ENCODE assay signal across 27 cellular contexts in genomic region chr20:1345756-1346093, GRCh38. TPM values are rescaled to one million over a fixed set of nuclear protein-coding genes. Genes with fewer than 3 reads are reported as not detected.
DNase-seq lines count a peak whose midpoint lies in the region; ATAC-seq, FAIRE-seq and TF ChIP-seq lines count a peak whose summit lies in the region.
"Had no signal": no experiment of that assay in that cellular context is flagged by ENCODE, and none has a peak within 500 bp of the region (broad histone marks: within the 10 kb centered on the region; RNA-seq: fewer than 3 reads in every experiment).

No MANE protein-coding gene starts in this region.

- H3K27me3 ChIP-seq in HepG2 (ENCODE audit: control insufficient read depth in 1 of 2, insufficient read depth in 2 of 2, low read length in 2 of 2) (no peaks in the 10 kb centered on the region), right lobe of liver (no peaks in the 10 kb centered on the region)
- H3K27me3 ChIP-seq: BE2C; BLaER1 treated with 17β-estradiol and CSF1 and Interleukin-3, amounts not matched to agents 10 nM and 100 nM had no signal

- TF ChIP-seq EP300 in HepG2 (IDR thresholded peaks at IDR 0.05; ENCODE audit: low read depth in 2 of 2, low read length in 2 of 2) (no peak), HepG2 (CRISPR knock-in tag; IDR thresholded peaks at IDR 0.05; ENCODE audit: borderline replicate concordance) (no peak)

- intact Hi-C loops in HepG2 (cut with micrococcal nuclease; ENCODE audit: unreplicated experiment) (no loop called here), right lobe of liver (cut with DNase I) (no loop called here), left colon (cut with DNase I, micrococcal nuclease) (no loop called here)

- no peak for TF ChIP-seq RAD21 in HepG2 (CRISPR knock-in tag; IDR thresholded peaks at IDR 0.05)

- no peak overlapping the region for H3K9ac ChIP-seq in HepG2 (ENCODE audit: insufficient read depth, low read depth, low read length)
- H3K9ac ChIP-seq: BLaER1 treated with 17β-estradiol and CSF1 and Interleukin-3, amounts not matched to agents 10 nM and 100 nM had no signal

- H2AFZ ChIP-seq in HepG2 (ENCODE audit: low read length) = no peak overlapping the region

- ATAC-seq in HepG2 (no peak), right lobe of liver (no peak), T-helper 17 cell (no peak), left colon (peak; percentile 26), HG03469 (IDR thresholded peaks at IDR 0.05; ENCODE audit: unreplicated experiment) (no peak), GM18505 (IDR thresholded peaks at IDR 0.05; ENCODE audit: unreplicated experiment) (no peak)
- ATAC-seq: GM12878 had no signal

- no TSS peak for BruUV-seq in HepG2 (replicated peaks; lab: Mats Ljungman, UMichigan)

- TF ChIP-seq CTCF in HepG2 (CRISPR knock-in tag; IDR thresholded peaks at IDR 0.05) = no peak
- TF ChIP-seq CTCF in right lobe of liver (IDR thresholded peaks at IDR 0.05) = no peak

- WGBS in HepG2 (ENCODE audit: low lambda C conversion rate) = 94% methylated on average over 1 of the region's 1 CpG
- 100% methylated on average over 1 of the region's 1 CpG for WGBS in right lobe of liver (ENCODE audit: insufficient coverage, low coverage, low lambda C conversion rate, missing lambda C conversion rate)

- TF ChIP-seq POLR2A in HepG2 (IDR thresholded peaks at IDR 0.05; ENCODE audit: insufficient read depth in 1 of 2, low read depth in 2 of 2, low read length in 2 of 2) (no peak), right lobe of liver (IDR thresholded peaks at IDR 0.05) (no peak), GM18505 (IDR thresholded peaks at IDR 0.05; ENCODE audit: borderline replicate concordance, extremely low read depth, insufficient read depth, insufficient read length) (no peak)

- H3K9me3 ChIP-seq in HepG2 (ENCODE audit: low read length) (peaks cover 14% of the 10 kb centered on the region), right lobe of liver (no peaks in the 10 kb centered on the region), T-helper 17 cell (ENCODE audit: control insufficient read depth, low read length, poor library complexity, severe bottlenecking) (peaks cover 4% of the 10 kb centered on the region)
- H3K9me3 ChIP-seq: BE2C had no signal

- no peak for DNase-seq in T-helper 2 cell treated with Interferon-gamma antibody and Interleukin-4, amounts not matched to agents 5 μg/mL and 100 μg/mL, for 36 hours (ENCODE audit: low spot score)
- DNase-seq in T-helper 2 cell (no peak), HepG2 (ENCODE audit: low spot score) (no peak), right lobe of liver (no peak), T-helper 17 cell (no peak), left colon (no peak)
- DNase-seq: ACHN; AML-193; BE2C; CD4-positive, alpha-beta T cell; CD8-positive, alpha-beta memory T cell; DMS 273 treated with DMSO at 0.1 percent for 48 hours; DMS79; EL; GDM1; GOT3; HCEC 1CT had no signal

- H3K4me1 ChIP-seq in HepG2 (ENCODE audit: insufficient read depth, low read length) (no peaks in the 10 kb centered on the region), right lobe of liver (no peaks in the 10 kb centered on the region)

- H3K27ac ChIP-seq in HepG2 (ENCODE audit: extremely low read length, insufficient read depth, low read length) = no peak overlapping the region
- no peak overlapping the region for H3K27ac ChIP-seq in right lobe of liver
- H3K27ac ChIP-seq: 22Rv1; BLaER1 treated with 17β-estradiol and CSF1 and Interleukin-3, amounts not matched to agents 10 nM and 100 nM had no signal

- peak overlapping the region; percentile 45 for H3K4me3 Mint-ChIP-seq in T-helper 2 cell treated with Interferon-gamma antibody and Interleukin-4, amounts not matched to agents 5 μg/mL and 100 μg/mL, for 36 hours
- H3K4me3 Mint-ChIP-seq in T-helper 17 cell = no peak overlapping the region
- H3K4me3 Mint-ChIP-seq: CD14-positive monocyte; CD4-positive, alpha-beta T cell had no signal

- H4K20me1 ChIP-seq in HepG2 (ENCODE audit: insufficient read depth, low read length) = 0 out of 2 replicates have a peak, but pooled peaks cover 3% of the 10 kb centered on the region

- H3K79me2 ChIP-seq in HepG2 (ENCODE audit: insufficient read depth, low read length) = no peaks in the 10 kb centered on the region

- H3K4me3 ChIP-seq in HepG2 (replicated peaks in 1 of 3; ENCODE audit: insufficient read depth in 1 of 3, low read depth in 2 of 3, low read length in 3 of 3) = no peak overlapping the region
- H3K4me3 ChIP-seq in right lobe of liver = no peak overlapping the region
- H3K4me3 ChIP-seq: BLaER1 treated with 17β-estradiol and CSF1 and Interleukin-3, amounts not matched to agents 10 nM and 100 nM; GM12878 had no signal

- FAIRE-seq in HepG2 (lab: Jason Lieb, UNC) = no peak
- FAIRE-seq: A204.1, D721Med, GM12878, GM18507, H54 had no signal

- CTCF ChIA-PET in HepG2 (lab: Yijun Ruan, JAX; ENCODE audit: low intra/inter-chr PET ratio, low total read pairs) = no interaction called here

- H3K4me2 ChIP-seq in HepG2 (ENCODE audit: low read depth, low read length) = no peak overlapping the region
- H3K4me2 ChIP-seq: BLaER1 treated with 17β-estradiol and CSF1 and Interleukin-3, amounts not matched to agents 10 nM and 100 nM had no signal

- peaks cover 0 to 6% of the 10 kb centered on the region in 2 experiments; a peak in 1 of 5 replicates for H3K36me3 ChIP-seq in HepG2 (replicated peaks in 1 of 2; ENCODE audit: control insufficient read depth in 1 of 2, insufficient read depth in 2 of 2, low read length in 2 of 2)
- H3K36me3 ChIP-seq in right lobe of liver = no peaks in the 10 kb centered on the region
- H3K36me3 ChIP-seq: BE2C had no signal

- peaks cover 23% of the 10 kb centered on the region for H3K4me1 Mint-ChIP-seq in T-helper 2 cell treated with Interferon-gamma antibody and Interleukin-4, amounts not matched to agents 5 μg/mL and 100 μg/mL, for 36 hours (ENCODE audit: low read depth)
- peaks cover 18% of the 10 kb centered on the region for H3K4me1 Mint-ChIP-seq in T-helper 17 cell

- no peak overlapping the region for H3K27ac Mint-ChIP-seq in T-helper 2 cell treated with Interferon-gamma antibody and Interleukin-4, amounts not matched to agents 5 μg/mL and 100 μg/mL, for 36 hours
- H3K27ac Mint-ChIP-seq in T-helper 17 cell = peak overlapping the region; percentile 41
- H3K27ac Mint-ChIP-seq: CD14-positive monocyte; CD4-positive, alpha-beta T cell had no signal

- peaks cover 41% of the 10 kb centered on the region for H3K36me3 Mint-ChIP-seq in T-helper 2 cell treated with Interferon-gamma antibody and Interleukin-4, amounts not matched to agents 5 μg/mL and 100 μg/mL, for 36 hours (ENCODE audit: low read depth)
- H3K36me3 Mint-ChIP-seq in T-helper 17 cell (ENCODE audit: low read depth) = peaks cover 4% of the 10 kb centered on the region

- POLR2A ChIA-PET in HepG2 (lab: Yijun Ruan, JAX) = interaction anchor here (1.0 kb wide), 1 partner anchor 20 kb away, joined by 3 read pairs; no protein-coding TSS in a partner anchor

- no peaks in the 10 kb centered on the region for H3K27me3 Mint-ChIP-seq in T-helper 2 cell treated with Interferon-gamma antibody and Interleukin-4, amounts not matched to agents 5 μg/mL and 100 μg/mL, for 36 hours (ENCODE audit: low read depth)
- H3K27me3 Mint-ChIP-seq in T-helper 17 cell = no peaks in the 10 kb centered on the region
- H3K27me3 Mint-ChIP-seq: CD4-positive, alpha-beta T cell; CD8-positive, alpha-beta memory T cell had no signal

- peaks cover 36% of the 10 kb centered on the region for H3K9me3 Mint-ChIP-seq in T-helper 2 cell treated with Interferon-gamma antibody and Interleukin-4, amounts not matched to agents 5 μg/mL and 100 μg/mL, for 36 hours

- in situ Hi-C loops in HepG2 (cut with HindIII; ENCODE audit: extremely low pct_ligation_motif_present, low pct_unique_long_range_greater_than_20kb) = no loop called here

RNA-seq across cellular contexts. Expression of gene SDCBP2, which starts 16.8 kb away (rescaled TPM):
- 0.87 and 1.2 TPM in 2 replicates for total RNA-seq in HepG2 (2016; rRNA removed; fragmentation: Illumina TruSeq; extraction: Trizol)
- 0.79 and 0.91 TPM in 2 replicates for total RNA-seq in HepG2 (2016; cell fraction: cytosol; rRNA removed; fragmentation: Illumina TruSeq; extraction: Trizol; ENCODE audit: low read depth)
- total RNA-seq in HepG2 (2016; cell fraction: insoluble cytoplasmic fraction; rRNA removed; fragmentation: Illumina TruSeq; extraction: Trizol) = 0.89 and 1.1 TPM in 2 replicates
- 0.48 and 0.93 TPM in 2 replicates for total RNA-seq in HepG2 (2016; cell fraction: membrane; rRNA removed; fragmentation: Illumina TruSeq; extraction: Trizol)
- 0.66 and 0.81 TPM in 2 replicates for total RNA-seq in HepG2 (2016; cell fraction: nucleus; rRNA removed; fragmentation: Illumina TruSeq; extraction: Trizol)
- polyA plus RNA-seq in HepG2 (2011; rRNA removed) = 2.4 and 2.9 TPM in 2 replicates
- 2.5 and 3.1 TPM in 2 replicates for polyA plus RNA-seq in HepG2 (2011; cell fraction: cytosol; rRNA removed)
- 6.1 and 6.2 TPM in 2 replicates for polyA plus RNA-seq in HepG2 (2011; cell fraction: nucleus; rRNA removed)
- 2.1 and 4.3 TPM in 2 replicates for polyA plus RNA-seq in HepG2 (2012)
- polyA plus RNA-seq in HepG2 (2016; cell fraction: cytosol; fragmentation: Illumina TruSeq; extraction: Trizol; ENCODE audit: low read depth) = 0.62 and 0.94 TPM in 2 replicates
- polyA plus RNA-seq in HepG2 (2016; cell fraction: insoluble cytoplasmic fraction; fragmentation: Illumina TruSeq; extraction: Trizol; ENCODE audit: low read depth) = 0.67 and 0.96 TPM in 2 replicates
- 0.65 and 0.68 TPM in 2 replicates for polyA plus RNA-seq in HepG2 (2016; cell fraction: membrane; fragmentation: Illumina TruSeq; extraction: Trizol; ENCODE audit: low read depth)
- 1.5 and 1.6 TPM in 2 replicates for polyA plus RNA-seq in HepG2 (2016; cell fraction: nucleus; fragmentation: Illumina TruSeq; extraction: Trizol; ENCODE audit: insufficient read depth, low read depth)
- polyA minus RNA-seq in HepG2 (2011; rRNA and poly(A)+ RNA removed; ENCODE audit: low replicate concordance) = 0.42 and 0.92 TPM in 2 replicates
- 0.62 and 0.89 TPM in 2 replicates for polyA minus RNA-seq in HepG2 (2011; cell fraction: cytosol; rRNA and poly(A)+ RNA removed)
- polyA minus RNA-seq in HepG2 (2011; cell fraction: nucleus; rRNA and poly(A)+ RNA removed) = 0.37 and 0.64 TPM in 2 replicates
- 10 to 100 TPM in 3 of 6 experiments, 1 to 10 TPM in 3; 2.0 to 43.3 (median 16.6) TPM for total RNA-seq in right lobe of liver
- total RNA-seq in T-helper 17 cell = 1 to 10 TPM; 1.2 to 2.3 TPM
- total RNA-seq in left colon = 100 to 1,000 TPM; 262 to 489 TPM

RNA-seq across cellular contexts. Expression of gene FKBP1A, which starts 47.1 kb away (rescaled TPM):
- total RNA-seq in HepG2 (2016; rRNA removed; fragmentation: Illumina TruSeq; extraction: Trizol) (119 and 188 TPM in 2 replicates), right lobe of liver (10 to 100 TPM; 56.9 to 86.9 (median 63.4) TPM), T-helper 17 cell (100 to 1,000 TPM in 1 of 2 donors, 10 to 100 TPM in 1; 77.9 to 113 TPM), left colon (100 to 1,000 TPM; 259 to 309 TPM)
- total RNA-seq in HepG2 (2016; cell fraction: cytosol; rRNA removed; fragmentation: Illumina TruSeq; extraction: Trizol; ENCODE audit: low read depth) = 32.5 and 44.9 TPM in 2 replicates
- 120 and 187 TPM in 2 replicates for total RNA-seq in HepG2 (2016; cell fraction: insoluble cytoplasmic fraction; rRNA removed; fragmentation: Illumina TruSeq; extraction: Trizol)
- total RNA-seq in HepG2 (2016; cell fraction: membrane; rRNA removed; fragmentation: Illumina TruSeq; extraction: Trizol) = 119 and 132 TPM in 2 replicates
- total RNA-seq in HepG2 (2016; cell fraction: nucleus; rRNA removed; fragmentation: Illumina TruSeq; extraction: Trizol) = 70.0 and 93.2 TPM in 2 replicates
- polyA plus RNA-seq in HepG2 (2011; rRNA removed) = 436 and 468 TPM in 2 replicates
- 445 and 560 TPM in 2 replicates for polyA plus RNA-seq in HepG2 (2011; cell fraction: cytosol; rRNA removed)
- polyA plus RNA-seq in HepG2 (2011; cell fraction: nucleus; rRNA removed) = 139 and 210 TPM in 2 replicates
- polyA plus RNA-seq in HepG2 (2012) = 286 and 329 TPM in 2 replicates
- 115 and 137 TPM in 2 replicates for polyA plus RNA-seq in HepG2 (2016; cell fraction: cytosol; fragmentation: Illumina TruSeq; extraction: Trizol; ENCODE audit: low read depth)
- 594 and 645 TPM in 2 replicates for polyA plus RNA-seq in HepG2 (2016; cell fraction: insoluble cytoplasmic fraction; fragmentation: Illumina TruSeq; extraction: Trizol; ENCODE audit: low read depth)
- polyA plus RNA-seq in HepG2 (2016; cell fraction: membrane; fragmentation: Illumina TruSeq; extraction: Trizol; ENCODE audit: low read depth) = 321 and 333 TPM in 2 replicates
- 249 and 270 TPM in 2 replicates for polyA plus RNA-seq in HepG2 (2016; cell fraction: nucleus; fragmentation: Illumina TruSeq; extraction: Trizol; ENCODE audit: insufficient read depth, low read depth)
- 241 and 466 TPM in 2 replicates for polyA minus RNA-seq in HepG2 (2011; rRNA and poly(A)+ RNA removed; ENCODE audit: low replicate concordance)
- polyA minus RNA-seq in HepG2 (2011; cell fraction: cytosol; rRNA and poly(A)+ RNA removed) = 119 and 130 TPM in 2 replicates
- polyA minus RNA-seq in HepG2 (2011; cell fraction: nucleus; rRNA and poly(A)+ RNA removed) = 63.7 and 102 TPM in 2 replicates

Comparison
In these comparisons a context has a peak if more than half of its experiments do, and no peak if none do; other contexts are left out.
1. RNA of gene SDCBP2, which starts 16.8 kb away (total RNA-seq): 262 to 489 TPM in left colon; 2.0 to 43.3 TPM in right lobe of liver, 1.2 to 2.3 TPM in T-helper 17 cell and 0.48 to 1.2 TPM in HepG2; every median in the first group is over 4 times any median in the second.